ENCODE assay signal across 8 cellular contexts in genomic region chr20:50186151-50186885, GRCh38. TPM values are rescaled to one million over a fixed set of nuclear protein-coding genes. Genes with fewer than 3 reads are reported as not detected.
A peak's percentile ranks its signal among the peaks of the same experiment; 100 is the strongest.
DNase-seq lines count a peak whose midpoint lies in the region; ATAC-seq and TF ChIP-seq lines count a peak whose summit lies in the region.

No MANE protein-coding gene starts in this region.

- no peak overlapping the region for H2BK12ac ChIP-seq in neuronal stem cell (ENCODE audit: low read length)

- H3K18ac ChIP-seq in neuronal stem cell (ENCODE audit: low read length) = no peak overlapping the region

- DNase-seq in DMS53 (lab: John Stamatoyannopoulos, UW) = peak; percentile 92
- peak; percentile 82 for DNase-seq in LoVo (ENCODE audit: low spot score)
- DNase-seq in RPMI7951 (ENCODE audit: low read depth) = peak; percentile 82
- DNase-seq in activated T-helper 1 cell treated with Interleukin-2 at 50 U/mL for 16 hours (ENCODE audit: low read depth) = peak; percentile 74
- peak; percentile 89 for DNase-seq in fibroblast of pulmonary artery (ENCODE audit: low read depth)
- DNase-seq in neuronal stem cell (ENCODE audit: low spot score) = peak; percentile 87

- no peak overlapping the region for H3K14ac ChIP-seq in neuronal stem cell (ENCODE audit: low read length)

- H3K4me1 ChIP-seq in neuronal stem cell (ENCODE audit: control insufficient read depth in 2 of 2, insufficient read depth in 1 of 2, low read depth in 1 of 2, low read length in 2 of 2) (no peaks in the 10 kb centered on the region), subcutaneous abdominal adipose tissue (ENCODE audit: control insufficient read depth in 5 of 5, insufficient read depth in 5 of 5, low read length in 5 of 5) (peaks cover 0 to 24% (median 0%) of the 10 kb centered on the region in 5 donors)

- H4K91ac ChIP-seq in neuronal stem cell (ENCODE audit: low read depth, low read length, poor library complexity) = no peak overlapping the region

- H3K36me3 ChIP-seq in neuronal stem cell (replicated peaks in 1 of 2; ENCODE audit: control insufficient read depth in 2 of 2, insufficient read depth in 2 of 2, low read length in 2 of 2) = no peaks in the 10 kb centered on the region
- H3K36me3 ChIP-seq in subcutaneous abdominal adipose tissue (ENCODE audit: control insufficient read depth in 5 of 5, insufficient read depth in 5 of 5, low read length in 5 of 5) = no peaks in the 10 kb centered on the region

- H3K9me3 ChIP-seq in neuronal stem cell (replicated peaks in 1 of 2; ENCODE audit: control insufficient read depth in 2 of 2, insufficient read depth in 1 of 2, low read depth in 1 of 2, low read length in 2 of 2) (peaks cover 0 to 2% of the 10 kb centered on the region in 2 donors), subcutaneous abdominal adipose tissue (ENCODE audit: control insufficient read depth in 5 of 5, low read length in 5 of 5) (no peaks in the 10 kb centered on the region)

- no CpG with 5 or more reads among the region's 16 CpGs for WGBS in neuronal stem cell (ENCODE audit: extremely low coverage in 2 of 2, insufficient read length in 2 of 2, insufficient replicate concordance in 1 of 2), 2 donors

- H2BK5ac ChIP-seq in neuronal stem cell (ENCODE audit: low read length) = no peak overlapping the region

- H3K23ac ChIP-seq in neuronal stem cell (ENCODE audit: low read depth, low read length, poor library complexity) = no peak overlapping the region

- H2BK15ac ChIP-seq in neuronal stem cell (ENCODE audit: low read length) = no peak overlapping the region

- no peaks in the 10 kb centered on the region for H3K79me1 ChIP-seq in neuronal stem cell (ENCODE audit: low read depth, low read length)

- no peak overlapping the region for H3K4me3 ChIP-seq in fibroblast of pulmonary artery (replicated peaks; ENCODE audit: low read depth, low read length)
- H3K4me3 ChIP-seq in neuronal stem cell (ENCODE audit: low read length in 2 of 2) = no peak overlapping the region
- H3K4me3 ChIP-seq in subcutaneous abdominal adipose tissue (ENCODE audit: low read depth in 1 of 5, low read length in 5 of 5) = no peak overlapping the region

- peak overlapping the region; percentile 66 for H2AFZ ChIP-seq in neuronal stem cell (ENCODE audit: low read length)

- no peak overlapping the region for H4K8ac ChIP-seq in neuronal stem cell (ENCODE audit: low read depth, low read length)

- H3K9ac ChIP-seq in neuronal stem cell (ENCODE audit: low read depth, low read length, poor library complexity) (no peak overlapping the region), subcutaneous abdominal adipose tissue (ENCODE audit: low read length in 5 of 5) (no peak overlapping the region)

- peak; percentile 95 for TF ChIP-seq CTCF in fibroblast of pulmonary artery (IDR thresholded peaks at IDR 0.05; ENCODE audit: low read length, missing control alignments)

- peaks cover 0 to 9% (median 0%) of the 10 kb centered on the region in 3 experiments for H3K27me3 ChIP-seq in neuronal stem cell (ENCODE audit: control insufficient read depth in 3 of 3, insufficient read depth in 3 of 3, low read depth in 1 of 3, low read length in 3 of 3)
- H3K27me3 ChIP-seq in subcutaneous abdominal adipose tissue (ENCODE audit: control insufficient read depth in 5 of 5, insufficient read depth in 4 of 5, low read length in 5 of 5) = no peaks in the 10 kb centered on the region

- no peak overlapping the region for H2AK5ac ChIP-seq in neuronal stem cell (ENCODE audit: low read depth, low read length)

- H3K4ac ChIP-seq in neuronal stem cell (ENCODE audit: low read length) = no peak overlapping the region

- no peak overlapping the region for H3K27ac ChIP-seq in neuronal stem cell (replicated peaks; ENCODE audit: low read length)
- H3K27ac ChIP-seq in subcutaneous abdominal adipose tissue (ENCODE audit: low read depth, low read length) = peak overlapping the region; percentile 62

- no peak overlapping the region for H3K4me2 ChIP-seq in neuronal stem cell (ENCODE audit: insufficient read depth, low read length, poor library complexity, severe bottlenecking)

- no peak overlapping the region for H2BK120ac ChIP-seq in neuronal stem cell (ENCODE audit: low read depth, low read length)

- ATAC-seq in HG02852 (IDR thresholded peaks at IDR 0.05; ENCODE audit: unreplicated experiment) = no peak

RNA-seq across cellular contexts. Expression of gene CEBPB, which starts 4.3 kb away (rescaled TPM):
- total RNA-seq in RPMI7951 (2014; rRNA removed; shearing (Covaris generic)) = 27.9 and 36.7 TPM in 2 replicates
- 3.2 TPM for polyA plus RNA-seq in neuronal stem cell (2013, experiment 1 of 2)
- 3.2 TPM for polyA plus RNA-seq in neuronal stem cell (2013, experiment 2 of 2)

RNA-seq across cellular contexts. Expression of gene PEDS1, which starts 32.8 kb away (rescaled TPM):
- 54.2 and 56.1 TPM in 2 replicates for total RNA-seq in RPMI7951 (2014; rRNA removed; shearing (Covaris generic))
- polyA plus RNA-seq in neuronal stem cell (2013, experiment 1 of 2) = 29.7 TPM
- 29.3 TPM for polyA plus RNA-seq in neuronal stem cell (2013, experiment 2 of 2)
